ENCODE assay signal across 1 cellular context in the genomic region with DNA sequence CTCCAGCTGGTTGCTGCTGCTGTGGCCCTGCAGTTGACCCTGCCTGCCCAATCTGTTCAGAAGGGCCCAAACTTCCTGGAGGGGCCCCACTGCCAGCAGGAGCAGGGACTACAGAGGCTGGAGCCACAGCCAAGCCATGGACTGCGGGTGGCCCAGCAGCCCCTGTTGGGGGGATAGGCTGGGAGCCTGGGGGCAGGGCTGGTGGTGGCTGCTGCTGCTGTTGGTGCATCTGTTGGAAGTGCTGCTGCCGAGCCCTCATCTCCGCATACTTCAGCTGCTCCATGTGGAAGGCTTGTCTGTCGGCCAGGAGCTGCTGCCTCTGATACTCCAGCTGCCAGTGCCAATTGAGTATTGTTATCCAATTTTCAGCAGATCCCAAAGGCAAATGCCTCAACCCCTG.
A peak's percentile ranks its signal among the peaks of the same experiment; 100 is the strongest.
TF ChIP-seq lines count a peak whose summit lies in the region.

No MANE protein-coding gene starts in this region.

TF ChIP-seq in H1, 55 proteins besides CTCF, POLR2A, EP300 and RAD21:
- TF ChIP-seq POLR2AphosphoS5 (IDR thresholded peaks at IDR 0.05; ENCODE audit: low read depth, low read length) (peak; percentile 74), CBX8 (IDR thresholded peaks at IDR 0.05; ENCODE audit: borderline replicate concordance, low read depth, low read length) (no peak)
